In genomic region chr16:717651-718245, GRCh38 we compare ENCODE assay signal across 20 cellular contexts. TPM values are rescaled to one million over a fixed set of nuclear protein-coding genes. Genes with fewer than 3 reads are reported as not detected.
DNase-seq lines count a peak whose midpoint lies in the region; ATAC-seq and TF ChIP-seq lines count a peak whose summit lies in the region.
"Had no signal": no experiment of that assay in that cellular context is flagged by ENCODE, and none has a peak within 500 bp of the region (broad histone marks: within the 10 kb centered on the region; RNA-seq: fewer than 3 reads in every experiment).

No MANE protein-coding gene starts in this region.

- H3K4me3 ChIP-seq in Panc1 (ENCODE audit: low read depth in 2 of 2, low read length in 2 of 2): no peak overlapping the region
- H3K4me3 ChIP-seq in dorsolateral prefrontal cortex: peak overlapping the region in 16 of 59 donors; percentile 1 to 88 (median 76)

- intact Hi-C loops in Panc1 (cut with micrococcal nuclease; ENCODE audit: unreplicated experiment) (no loop called here), dorsolateral prefrontal cortex (cut with DNase I) (loop anchor here in 1 of 2 donors (5.0 to 10.0 kb wide), 2 partner anchors 50 to 247 kb away; partner anchors contain the start of gene RHOT2)

- DNase-seq in Panc1 (ENCODE audit: low read depth, low spot score) (no peak), dorsolateral prefrontal cortex (no peak), substantia nigra (lab: John Stamatoyannopoulos, UW) (peak in 19 of 49 donors; percentile 7 to 77 (median 30)), LoVo (ENCODE audit: low spot score) (no peak)
- no peak for DNase-seq in effector CD4-positive, alpha-beta T cell
- DNase-seq: DMS79 treated with DMSO at 0.1 percent for 48 hours, H9, IMR-90, Kasumi-1, MM.1S, NCI-H1092, NCI-H146, NCI-H2107, NCI-H226, NCI-H524, NCI-H82, RPMI8226 had no signal

- no peak for ATAC-seq in Panc1
- no peak for ATAC-seq in GM19455 (IDR thresholded peaks at IDR 0.05; ENCODE audit: unreplicated experiment)

- peaks cover 46% of the 10 kb centered on the region for H3K4me1 ChIP-seq in Panc1 (ENCODE audit: control insufficient read depth, insufficient read depth, low read length)

- POLR2A ChIA-PET in Panc1 (lab: Charles Lee): no interaction called here

- H3K9me3 ChIP-seq in Panc1 (ENCODE audit: control insufficient read depth, insufficient read depth, low read depth, low read length): no peaks in the 10 kb centered on the region

- no peaks in the 10 kb centered on the region; the same call in 1 of the 2 replicates for H3K36me3 ChIP-seq in Panc1 (ENCODE audit: control insufficient read depth, insufficient read depth, low read length)

- no peaks in the 10 kb centered on the region for H3K27me3 ChIP-seq in Panc1 (ENCODE audit: control insufficient read depth, insufficient read depth, low read length)
- H3K27me3 ChIP-seq in dorsolateral prefrontal cortex: no peaks in the 10 kb centered on the region

- BruUV-seq in Panc1 (replicated peaks; lab: Mats Ljungman, UMichigan): no TSS peak

- TF ChIP-seq POLR2A in GM18951 (IDR thresholded peaks at IDR 0.05; ENCODE audit: extremely low read depth, insufficient read depth, insufficient read length): peak; percentile 16

- TF ChIP-seq CTCF in Panc1 (IDR thresholded peaks at IDR 0.05): no peak
- TF ChIP-seq CTCF in dorsolateral prefrontal cortex (IDR thresholded peaks at IDR 0.05 in 54 of 56, conservative IDR thresholded peaks at IDR 0.05 in 2 of 56; ENCODE audit: low read depth in 1 of 56, partially characterized antibody in 56 of 56): no peak

- CTCF ChIA-PET in Panc1 (lab: Charles Lee): no interaction called here

- in situ Hi-C loops in GM18951 (cut with MboI; ENCODE audit: low sequenced_read_pairs, unreplicated experiment): loop anchor here (10.0 kb wide), 1 partner anchor 67 kb away; the partner anchor contains the start of genes CHTF18 and RPUSD1
- in situ Hi-C loops in Panc1 (cut with HindIII; ENCODE audit: low pct_unique_long_range_greater_than_20kb, low sequenced_read_pairs): no loop called here

- H3K27ac ChIP-seq in Panc1 (ENCODE audit: low read length): peak overlapping the region; percentile 88
- peak overlapping the region; percentile 43 to 99 (median 95) for H3K27ac ChIP-seq in dorsolateral prefrontal cortex
- H3K27ac ChIP-seq in substantia nigra (ENCODE audit: low read depth, low read length, poor library complexity, severe bottlenecking): peak overlapping the region; percentile 98
- H3K27ac ChIP-seq: HL-60 had no signal

RNA-seq across cellular contexts. Expression of gene METRN, which starts 2.8 kb away (rescaled TPM):
- total RNA-seq in Panc1 (2021; ENCODE audit: unreplicated experiment) (407 TPM), dorsolateral prefrontal cortex (100 to 1,000 TPM in 119 of 120 experiments, 10 to 100 TPM in 1; 84.0 to 448 (median 154) TPM)
- polyA plus RNA-seq in Panc1 (2012; ENCODE audit: insufficient read length): 561 TPM

RNA-seq across cellular contexts. Expression of gene ANTKMT, which starts 3.2 kb away (rescaled TPM):
- total RNA-seq in Panc1 (2021; ENCODE audit: unreplicated experiment) (93.6 TPM), dorsolateral prefrontal cortex (10 to 100 TPM; 38.5 to 95.7 (median 64.7) TPM)
- 75.7 TPM for polyA plus RNA-seq in Panc1 (2012; ENCODE audit: insufficient read length)

RNA-seq across cellular contexts. Expression of gene CCDC78, which starts 8.5 kb away (rescaled TPM):
- total RNA-seq in Panc1 (2021; ENCODE audit: unreplicated experiment): 18.2 TPM
- 23.6 TPM for polyA plus RNA-seq in Panc1 (2012; ENCODE audit: insufficient read length)
- total RNA-seq in dorsolateral prefrontal cortex: 10 to 100 TPM in 15 of 120 experiments, 1 to 10 TPM in 105; 2.3 to 15.5 (median 6.8) TPM

RNA-seq across cellular contexts. Expression of gene HAGHL, which starts 9.2 kb away (rescaled TPM):
- 41.1 TPM for total RNA-seq in Panc1 (2021; ENCODE audit: unreplicated experiment)
- polyA plus RNA-seq in Panc1 (2012; ENCODE audit: insufficient read length): 107 TPM
- 10 to 100 TPM; 27.4 to 81.3 (median 41.5) TPM for total RNA-seq in dorsolateral prefrontal cortex

RNA-seq across cellular contexts. Expression of gene FBXL16, which starts 12.1 kb away (rescaled TPM):
- total RNA-seq in Panc1 (2021; ENCODE audit: unreplicated experiment) (28.0 TPM), dorsolateral prefrontal cortex (100 to 1,000 TPM; 121 to 658 (median 421) TPM)
- polyA plus RNA-seq in Panc1 (2012; ENCODE audit: insufficient read length): 46.0 TPM
